ENCODE assay signal across 32 cellular contexts in genomic region chrX:66023726-66024467, GRCh38. TPM values are rescaled to one million over a fixed set of nuclear protein-coding genes. Genes with fewer than 3 reads are reported as not detected.
"Had no signal": no experiment of that assay in that cellular context is flagged by ENCODE, and none has a peak within 500 bp of the region (broad histone marks: within the 10 kb centered on the region; RNA-seq: fewer than 3 reads in every experiment).

No MANE protein-coding gene starts in this region.

- H3K4me3 Mint-ChIP-seq: activated CD8-positive, alpha-beta T cell treated with anti-CD3 and anti-CD28 coated beads for 36 hours; activated naive CD8-positive, alpha-beta T cell; activated T-cell treated with anti-CD3 and anti-CD28 coated beads, Interleukin-2, amount 50 U/mL, for 4 hours; brain; nephron progenitor cell; stimulated activated naive CD8-positive, alpha-beta T cell treated with anti-CD3 and anti-CD28 coated beads, Interleukin-15, Interleukin-2, amounts not matched to agents 100 ng/mL and 50 ng/mL, for 24 hours; WTC11 had no signal

- H3K27me3 ChIP-seq: cardiac muscle cell, colonic mucosa, ovary, right lobe of liver had no signal

- H3K27ac Mint-ChIP-seq: activated CD8-positive, alpha-beta T cell treated with anti-CD3 and anti-CD28 coated beads for 36 hours; activated naive CD8-positive, alpha-beta T cell; brain; nephron progenitor cell; progenitor cell of endocrine pancreas; stimulated activated naive CD8-positive, alpha-beta T cell treated with anti-CD3 and anti-CD28 coated beads, Interleukin-15, Interleukin-2, amounts not matched to agents 100 ng/mL and 50 ng/mL, for 24 hours; WTC11 had no signal

- H3K9me3 Mint-ChIP-seq: activated CD8-positive, alpha-beta T cell treated with anti-CD3 and anti-CD28 coated beads for 36 hours; activated T-cell treated with anti-CD3 and anti-CD28 coated beads, Interleukin-2, amount 50 U/mL, for 4 hours; stimulated activated naive CD8-positive, alpha-beta T cell treated with anti-CD3 and anti-CD28 coated beads, Interleukin-15, Interleukin-2, amounts not matched to agents 100 ng/mL and 50 ng/mL, for 24 hours; WTC11 had no signal

- H3K4me1 Mint-ChIP-seq: brain, nephron progenitor cell, WTC11 had no signal

- DNase-seq: activated CD4-positive, alpha-beta T cell treated with anti-CD3 and anti-CD28 coated beads, Interleukin-2, amount 50 U/mL, for 1 hour; activated CD8-positive, alpha-beta T cell treated with anti-CD3 and anti-CD28 coated beads for 36 hours; activated naive CD4-positive, alpha-beta T cell; activated T-cell treated with anti-CD3 and anti-CD28 coated beads, Interleukin-2, amount 50 U/mL, for 4 hours; adrenal gland; aorta; cerebellar nuclear complex; colonic mucosa; effector memory CD4-positive, alpha-beta T cell; head of caudate nucleus; hippocampal formation; left cardiac atrium; left ventricle myocardium superior; nephron progenitor cell; ovary; right lobe of liver; stimulated activated CD4-positive, alpha-beta T cell treated with anti-CD3 and anti-CD28 coated beads, Interleukin-2, amount 100 ng/mL, for 48 hours; trophoblast cell; uterus had no signal

- H3K36me3 Mint-ChIP-seq: activated naive CD8-positive, alpha-beta T cell; brain; WTC11 had no signal

- ATAC-seq: activated CD8-positive, alpha-beta T cell treated with anti-CD3 and anti-CD28 coated beads for 36 hours; activated T-cell treated with anti-CD3 and anti-CD28 coated beads, Interleukin-2, amount 50 U/mL, for 4 hours; left cardiac atrium; left ventricle myocardium superior; right lobe of liver had no signal

- H3K9me3 ChIP-seq: adrenal gland, colonic mucosa, ovary, right lobe of liver, thoracic aorta, uterus had no signal

- H3K4me3 ChIP-seq: adrenal gland, cardiac muscle cell, colonic mucosa, ovary, right lobe of liver, thoracic aorta, uterus had no signal

- H3K27ac ChIP-seq: adrenal gland, cardiac muscle cell, colonic mucosa, ovary, right lobe of liver, thoracic aorta, uterus had no signal

- H3K4me1 ChIP-seq: adrenal gland, colonic mucosa, right lobe of liver, uterus had no signal

- H3K36me3 ChIP-seq: adrenal gland, cardiac muscle cell, colonic mucosa, ovary, right lobe of liver, thoracic aorta, uterus had no signal

- FAIRE-seq: keratinocyte had no signal

- H3K27me3 Mint-ChIP-seq: activated CD8-positive, alpha-beta T cell treated with anti-CD3 and anti-CD28 coated beads for 36 hours; activated naive CD8-positive, alpha-beta T cell; brain; progenitor cell of endocrine pancreas; stimulated activated naive CD8-positive, alpha-beta T cell treated with anti-CD3 and anti-CD28 coated beads, Interleukin-15, Interleukin-2, amounts not matched to agents 100 ng/mL and 50 ng/mL, for 24 hours had no signal

RNA-seq across cellular contexts. Expression of gene VSIG4, which starts 16.0 kb away (rescaled TPM):
- total RNA-seq: cardiac muscle cell, dermis microvascular lymphatic vessel endothelial cell, fibroblast of lung, fibroblast of villous mesenchyme, lung microvascular endothelial cell, progenitor cell of endocrine pancreas, renal cortical epithelial cell had no signal
- polyA plus RNA-seq: cardiac muscle cell, fibroblast of lung, keratinocyte had no signal
